Comparison of ENCODE assay signal across 13 cellular contexts in the genomic region with DNA sequence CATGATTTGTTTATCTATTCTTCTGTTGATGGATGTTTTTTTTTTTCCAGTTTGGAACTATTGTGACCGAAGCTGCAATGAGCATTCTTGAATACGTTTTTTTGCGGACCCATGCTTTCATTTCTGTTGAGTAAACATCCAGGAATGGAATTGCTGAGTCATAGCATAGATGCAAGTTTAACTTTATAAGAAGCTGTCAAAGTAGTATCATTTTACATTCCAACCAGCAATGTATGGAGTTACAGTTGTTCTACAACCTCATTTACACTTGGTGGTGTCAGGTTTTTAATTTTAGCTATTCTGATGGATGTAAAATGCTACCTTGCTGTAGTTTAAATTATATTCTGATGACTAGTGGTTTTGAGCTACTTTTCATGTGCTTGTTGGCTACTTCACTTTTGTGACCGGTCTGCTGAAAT. TPM values are rescaled to one million over a fixed set of nuclear protein-coding genes. Genes with fewer than 3 reads are reported as not detected.
DNase-seq lines count a peak whose midpoint lies in the region; FAIRE-seq and TF ChIP-seq lines count a peak whose summit lies in the region.
"Had no signal": no experiment of that assay in that cellular context is flagged by ENCODE, and none has a peak within 500 bp of the region (broad histone marks: within the 10 kb centered on the region; RNA-seq: fewer than 3 reads in every experiment).

No MANE protein-coding gene starts in this region.

- H3K9ac ChIP-seq in Karpas-422 (ENCODE audit: low read length): no peak overlapping the region

- no peaks in the 10 kb centered on the region for H4K20me1 ChIP-seq in Karpas-422 (ENCODE audit: insufficient read depth, low read depth, low read length)

- DNase-seq in HTR-8/SVneo (ENCODE audit: insufficient read length, low spot score) (peak; percentile 46), astrocyte of the cerebellum (ENCODE audit: low read depth) (peak; percentile 53), iris pigment epithelial cell (ENCODE audit: low read depth) (peak; percentile 96), NCI-H748 treated with DMSO at 0.1 percent for 48 hours (lab: John Stamatoyannopoulos, UW) (no peak), Karpas-422 (no peak), DMS 273 treated with DMSO at 0.1 percent for 48 hours (lab: John Stamatoyannopoulos, UW) (no peak), inferior parietal cortex (ENCODE audit: extremely low spot score) (no peak)
- DNase-seq: activated gamma-delta T cell; NCI-H69; stimulated activated CD4-positive, alpha-beta T cell treated with anti-CD3 and anti-CD28 coated beads, Interleukin-1b, Interleukin-23, amount 100 ng/mL, for 48 hours had no signal

- H3K4me2 ChIP-seq in Karpas-422 (ENCODE audit: low read depth, low read length, poor library complexity, severe bottlenecking): no peak overlapping the region

- in situ Hi-C loops in astrocyte of the cerebellum (cut with HindIII; ENCODE audit: low sequenced_read_pairs): no loop called here

- H3K27ac ChIP-seq in ACC112 (ENCODE audit: low read depth, low read length): peak overlapping the region; percentile 81
- no peak overlapping the region for H3K27ac ChIP-seq in Karpas-422 (ENCODE audit: low read length)
- H3K27ac ChIP-seq: C4-2B had no signal

- no peaks in the 10 kb centered on the region for H3K9me3 ChIP-seq in Karpas-422 (ENCODE audit: low read length)

- peak; percentile 51 for FAIRE-seq in HTR-8/SVneo (lab: Jason Lieb, UNC)
- FAIRE-seq: GM18507 had no signal

- peaks cover 14% of the 10 kb centered on the region for H3K79me2 ChIP-seq in ACC112 (ENCODE audit: control insufficient read depth, insufficient read depth, low read length, unreplicated experiment)
- H3K79me2 ChIP-seq in Karpas-422 (ENCODE audit: low read length): no peaks in the 10 kb centered on the region

- H3K36me3 ChIP-seq in ACC112 (ENCODE audit: insufficient read depth, low read length) (peaks cover 6% of the 10 kb centered on the region), Karpas-422 (ENCODE audit: insufficient read depth, low read length) (no peaks in the 10 kb centered on the region)

- H3K4me1 ChIP-seq in ACC112 (ENCODE audit: control insufficient read depth, insufficient read depth, low read length, unreplicated experiment): peaks cover 17% of the 10 kb centered on the region
- H3K4me1 ChIP-seq in Karpas-422 (ENCODE audit: low read length): no peaks in the 10 kb centered on the region

- H2AFZ ChIP-seq in ACC112 (ENCODE audit: low read length, unreplicated experiment) (no peak overlapping the region), Karpas-422 (ENCODE audit: low read length) (no peak overlapping the region)

- no peak for TF ChIP-seq CTCF in astrocyte of the cerebellum (IDR thresholded peaks at IDR 0.05; ENCODE audit: low read depth, low read length, missing control alignments)

- H3K9me2 ChIP-seq in Karpas-422 (replicated peaks; ENCODE audit: insufficient read depth, low read length): no peaks in the 10 kb centered on the region

- H3K27me3 ChIP-seq in ACC112 (ENCODE audit: insufficient read depth, low read length) (no peaks in the 10 kb centered on the region), Karpas-422 (ENCODE audit: low read length) (no peaks in the 10 kb centered on the region)

- H3K4me3 ChIP-seq in ACC112 (ENCODE audit: low read depth, low read length): peak overlapping the region; percentile 61
- H3K4me3 ChIP-seq in astrocyte of the cerebellum (ENCODE audit: low read depth, low read length): no peak overlapping the region
- H3K4me3 ChIP-seq in Karpas-422 (ENCODE audit: low read length): no peak overlapping the region

RNA-seq across cellular contexts. Expression of gene NPR3, which starts 49.0 kb away (rescaled TPM):
- 0.11 and 1.2 TPM in 2 replicates for total RNA-seq in Karpas-422 (2014; rRNA removed; shearing (Covaris generic); ENCODE audit: low replicate concordance)

Comparison
In these comparisons a context has a peak if more than half of its experiments do, and no peak if none do; other contexts are left out.
1. DNase-seq: peak in HTR-8/SVneo (single experiment), astrocyte of the cerebellum (single experiment) and iris pigment epithelial cell (single experiment); none in NCI-H748 treated with DMSO at 0.1 percent for 48 hours (single experiment), Karpas-422 (single experiment), DMS 273 treated with DMSO at 0.1 percent for 48 hours (single experiment) and inferior parietal cortex (single experiment).